ENCODE assay signal across 9 cellular contexts in genomic region chr15:74631935-74632560, GRCh38. TPM values are rescaled to one million over a fixed set of nuclear protein-coding genes. Genes with fewer than 3 reads are reported as not detected.
DNase-seq lines count a peak whose midpoint lies in the region; ATAC-seq, FAIRE-seq and TF ChIP-seq lines count a peak whose summit lies in the region.
"Had no signal": no experiment of that assay in that cellular context is flagged by ENCODE, and none has a peak within 500 bp of the region (broad histone marks: within the 10 kb centered on the region; RNA-seq: fewer than 3 reads in every experiment).

No MANE protein-coding gene starts in this region.

- H3K4me2 ChIP-seq in A549 (no peak overlapping the region), OCI-LY3 (ENCODE audit: low read length) (no peak overlapping the region)

- TF ChIP-seq RAD21 in A549 (conservative IDR thresholded peaks at IDR 0.05 in 1 of 2, IDR thresholded peaks at IDR 0.05 in 1 of 2): peak; percentile 22 to 45; a peak in 3 of 5 replicates

- POLR2A ChIA-PET in A549 (lab: Yijun Ruan, JAX): no interaction called here

- H2AFZ ChIP-seq in OCI-LY3 (ENCODE audit: low read depth, low read length): no peak overlapping the region

- peaks cover 18% of the 10 kb centered on the region for H3K79me2 ChIP-seq in OCI-LY3 (ENCODE audit: low read length)

- ATAC-seq in A549: peak; percentile 62 to 84; a peak in 5 of 6 replicates

- H3K9ac ChIP-seq in OCI-LY3 (ENCODE audit: low read length): no peak overlapping the region

- H3K4me1 ChIP-seq in A549: no peaks in the 10 kb centered on the region
- H3K4me1 ChIP-seq in OCI-LY3 (ENCODE audit: low read length): peaks cover 52% of the 10 kb centered on the region

- no peak for TF ChIP-seq EP300 in A549 (IDR thresholded peaks at IDR 0.05)

- FAIRE-seq in A549 (lab: Jason Lieb, UNC) (no peak), urothelium cell line (lab: Jason Lieb, UNC) (no peak)
- FAIRE-seq: islet of Langerhans had no signal

- H3K9me3 ChIP-seq in A549 (no peaks in the 10 kb centered on the region), OCI-LY3 (ENCODE audit: insufficient read depth, low read length) (no peaks in the 10 kb centered on the region)

- DNase-seq in A549 (ENCODE audit: low read depth in 1 of 2, low spot score in 1 of 2) (peak; percentile 40 to 78), fibroblast of mammary gland (ENCODE audit: low read depth) (peak; percentile 55), nucleus accumbens (lab: John Stamatoyannopoulos, UW) (peak in 32 of 56 donors; percentile 8 to 70 (median 32)), urothelium cell line (ENCODE audit: low spot score) (peak; percentile 69), kidney glomerular epithelial cell (lab: John Stamatoyannopoulos, UW) (no peak)
- peak; percentile 66 for DNase-seq in activated T-cell treated with anti-CD3 and anti-CD28 coated beads, Interleukin-2, amount 50 U/mL, for 1 hour

- H3K4me3 ChIP-seq in A549 (no peak overlapping the region), GM12875 (ENCODE audit: low read depth, low read length) (no peak overlapping the region), OCI-LY3 (ENCODE audit: low read length) (no peak overlapping the region), fibroblast of mammary gland (ENCODE audit: control insufficient read depth, low read depth, low read length) (no peak overlapping the region)

- H3K36me3 ChIP-seq in OCI-LY3 (replicated peaks; ENCODE audit: low read depth, low read length): peaks cover 85% of the 10 kb centered on the region

- no peak overlapping the region for H3K27ac ChIP-seq in A549
- peak overlapping the region; percentile 88; the same call in 1 of the 2 replicates for H3K27ac ChIP-seq in OCI-LY3 (ENCODE audit: low read length)

- no peaks in the 10 kb centered on the region for H3K27me3 ChIP-seq in OCI-LY3 (ENCODE audit: low read depth, low read length)

- TF ChIP-seq CTCF in A549 (IDR thresholded peaks at IDR 0.05): peak; percentile 53
- peak; percentile 94 for TF ChIP-seq CTCF in GM12875 (IDR thresholded peaks at IDR 0.05; ENCODE audit: borderline replicate concordance, insufficient read depth, low read depth, low read length)
- TF ChIP-seq CTCF in OCI-LY3 (IDR thresholded peaks at IDR 0.05; ENCODE audit: low read depth, low read length): peak; percentile 97
- TF ChIP-seq CTCF in fibroblast of mammary gland (conservative IDR thresholded peaks at IDR 0.05; ENCODE audit: control insufficient read depth, insufficient read depth, low read depth, low read length): peak; percentile 88

- no peak for TF ChIP-seq POLR2A in A549 (IDR thresholded peaks at IDR 0.05; ENCODE audit: low read length)

- WGBS in A549 (ENCODE audit: missing lambda C conversion rate): 60% methylated on average over 8 of the region's 8 CpGs

- CTCF ChIA-PET in A549 (lab: Yijun Ruan, JAX): interaction anchor here (0.6 to 23.2 kb wide), 36 partner anchors 9 to 788 kb away, joined by 3 to 701 read pairs (median 4); partner anchors contain the start of genes CLK3, CSK and CYP1A1

- peaks cover 35% of the 10 kb centered on the region for H4K20me1 ChIP-seq in OCI-LY3 (ENCODE audit: insufficient read depth, low read length)

TF ChIP-seq in A549, 52 proteins besides CTCF, POLR2A, EP300 and RAD21:
- TF ChIP-seq SMC3 (IDR thresholded peaks at IDR 0.05): peak; percentile 44; the same call in 2 of the 3 replicates
- TF ChIP-seq FOSB (CRISPR knock-in tag; IDR thresholded peaks at IDR 0.05): no peak

RNA-seq across cellular contexts. Expression of gene CLK3, which starts 16.4 kb away (rescaled TPM):
- 35.7 and 42.5 TPM in 2 replicates for polyA plus RNA-seq in A549 (2011; rRNA removed)
- polyA plus RNA-seq in A549 (2012; cell fraction: cytosol; rRNA removed): 47.3 and 47.8 TPM in 2 replicates
- polyA plus RNA-seq in A549 (2012; cell fraction: nucleus; rRNA removed): 97.8 and 126 TPM in 2 replicates
- polyA plus RNA-seq in A549 (2017; fragmentation: RNase III; extraction: RNeasy Plus Mini Kit Qiagen cat#74134 plus additional on column Dnase treatment): 39.1 to 48.2 TPM (median 47.0 TPM) in 3 replicates
- 91.4 and 122 TPM in 2 replicates for polyA minus RNA-seq in A549 (2011; rRNA and poly(A)+ RNA removed)
